ENCODE assay signal across 1 cellular context in genomic region chr3:72447059-72447946, GRCh38.
A peak's percentile ranks its signal among the peaks of the same experiment; 100 is the strongest.
TF ChIP-seq lines count a peak whose summit lies in the region.

No MANE protein-coding gene starts in this region.

TF ChIP-seq in GM12878, 131 proteins besides CTCF, POLR2A, EP300 and RAD21 (continued from another document):
- TF ChIP-seq SIX5 (IDR thresholded peaks at IDR 0.05; ENCODE audit: low read depth, low read length, severe bottlenecking) (no peak), SP1 (IDR thresholded peaks at IDR 0.05; ENCODE audit: low read depth, low read length) (no peak), TCF12 (IDR thresholded peaks at IDR 0.05; ENCODE audit: low read depth, low read length) (0 out of 2 replicates have a peak, but pooled peaks have one; percentile 6), STAT1 (conservative IDR thresholded peaks at IDR 0.05) (0 out of 2 replicates have a peak, but pooled peaks have one; percentile 61), STAT3 (IDR thresholded peaks at IDR 0.05; ENCODE audit: low read depth, low read length) (no peak), PBX3 (IDR thresholded peaks at IDR 0.05; ENCODE audit: insufficient replicate concordance, low read depth, low read length) (peak; percentile 27), ESRRA (IDR thresholded peaks at IDR 0.05; ENCODE audit: low read length) (no peak), NKRF (conservative IDR thresholded peaks at IDR 0.05) (0 out of 2 replicates have a peak, but pooled peaks have one; percentile 24), NR2C2 (IDR thresholded peaks at IDR 0.05; ENCODE audit: borderline replicate concordance, control insufficient read depth, insufficient read length, low read depth) (no peak), TARDBP (IDR thresholded peaks at IDR 0.05; ENCODE audit: borderline replicate concordance) (no peak), RB1 (IDR thresholded peaks at IDR 0.05; ENCODE audit: borderline replicate concordance) (peak; percentile 39; the same call in 1 of the 2 replicates), BACH1 (IDR thresholded peaks at IDR 0.05; ENCODE audit: borderline replicate concordance) (peak; percentile 74), POU2F2 (IDR thresholded peaks at IDR 0.05; ENCODE audit: borderline replicate concordance, low read depth, low read length) (no peak), SIN3A (IDR thresholded peaks at IDR 0.05; ENCODE audit: low read depth, low read length) (no peak), DPF2 (IDR thresholded peaks at IDR 0.05) (peak; percentile 53), PAX5 (IDR thresholded peaks at IDR 0.05; ENCODE audit: borderline replicate concordance, low read depth, low read length) (peak; percentile 89), EGR1 (IDR thresholded peaks at IDR 0.05; ENCODE audit: borderline replicate concordance in 1 of 2, low read depth in 2 of 2, low read length in 2 of 2) (peak in 1 of 2 experiments; percentile 42; a peak in 2 of 3 replicates), LARP7 (IDR thresholded peaks at IDR 0.05) (peak; percentile 89), MYC (IDR thresholded peaks at IDR 0.05; ENCODE audit: insufficient read depth, insufficient read length, insufficient replicate concordance, low read length, severe bottlenecking) (peak; percentile 54)
- TF ChIP-seq, protein P1, sequence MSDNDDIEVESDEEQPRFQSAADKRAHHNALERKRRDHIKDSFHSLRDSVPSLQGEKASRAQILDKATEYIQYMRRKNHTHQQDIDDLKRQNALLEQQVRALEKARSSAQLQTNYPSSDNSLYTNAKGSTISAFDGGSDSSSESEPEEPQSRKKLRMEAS (IDR thresholded peaks at IDR 0.05; ENCODE audit: low read depth, low read length), result peak; percentile 83
- TF ChIP-seq, protein P2, sequence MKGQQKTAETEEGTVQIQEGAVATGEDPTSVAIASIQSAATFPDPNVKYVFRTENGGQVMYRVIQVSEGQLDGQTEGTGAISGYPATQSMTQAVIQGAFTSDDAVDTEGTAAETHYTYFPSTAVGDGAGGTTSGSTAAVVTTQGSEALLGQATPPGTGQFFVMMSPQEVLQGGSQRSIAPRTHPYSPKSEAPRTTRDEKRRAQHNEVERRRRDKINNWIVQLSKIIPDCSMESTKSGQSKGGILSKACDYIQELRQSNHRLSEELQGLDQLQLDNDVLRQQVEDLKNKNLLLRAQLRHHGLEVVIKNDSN (IDR thresholded peaks at IDR 0.05; ENCODE audit: borderline replicate concordance, extremely low read length, insufficient read depth, low read depth, low read length), result peak; percentile 11
- TF ChIP-seq, protein P3, sequence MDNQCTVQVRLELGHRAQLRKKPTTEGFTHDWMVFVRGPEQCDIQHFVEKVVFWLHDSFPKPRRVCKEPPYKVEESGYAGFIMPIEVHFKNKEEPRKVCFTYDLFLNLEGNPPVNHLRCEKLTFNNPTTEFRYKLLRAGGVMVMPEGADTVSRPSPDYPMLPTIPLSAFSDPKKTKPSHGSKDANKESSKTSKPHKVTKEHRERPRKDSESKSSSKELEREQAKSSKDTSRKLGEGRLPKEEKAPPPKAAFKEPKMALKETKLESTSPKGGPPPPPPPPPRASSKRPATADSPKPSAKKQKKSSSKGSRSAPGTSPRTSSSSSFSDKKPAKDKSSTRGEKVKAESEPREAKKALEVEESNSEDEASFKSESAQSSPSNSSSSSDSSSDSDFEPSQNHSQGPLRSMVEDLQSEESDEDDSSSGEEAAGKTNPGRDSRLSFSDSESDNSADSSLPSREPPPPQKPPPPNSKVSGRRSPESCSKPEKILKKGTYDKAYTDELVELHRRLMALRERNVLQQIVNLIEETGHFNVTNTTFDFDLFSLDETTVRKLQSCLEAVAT (IDR thresholded peaks at IDR 0.05), result 0 out of 2 replicates have a peak, but pooled peaks have one; percentile 12
- TF ChIP-seq, protein P4, sequence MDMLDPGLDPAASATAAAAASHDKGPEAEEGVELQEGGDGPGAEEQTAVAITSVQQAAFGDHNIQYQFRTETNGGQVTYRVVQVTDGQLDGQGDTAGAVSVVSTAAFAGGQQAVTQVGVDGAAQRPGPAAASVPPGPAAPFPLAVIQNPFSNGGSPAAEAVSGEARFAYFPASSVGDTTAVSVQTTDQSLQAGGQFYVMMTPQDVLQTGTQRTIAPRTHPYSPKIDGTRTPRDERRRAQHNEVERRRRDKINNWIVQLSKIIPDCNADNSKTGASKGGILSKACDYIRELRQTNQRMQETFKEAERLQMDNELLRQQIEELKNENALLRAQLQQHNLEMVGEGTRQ (IDR thresholded peaks at IDR 0.05; ENCODE audit: borderline replicate concordance, low read depth, low read length), result no peak
- TF ChIP-seq, protein P5, sequence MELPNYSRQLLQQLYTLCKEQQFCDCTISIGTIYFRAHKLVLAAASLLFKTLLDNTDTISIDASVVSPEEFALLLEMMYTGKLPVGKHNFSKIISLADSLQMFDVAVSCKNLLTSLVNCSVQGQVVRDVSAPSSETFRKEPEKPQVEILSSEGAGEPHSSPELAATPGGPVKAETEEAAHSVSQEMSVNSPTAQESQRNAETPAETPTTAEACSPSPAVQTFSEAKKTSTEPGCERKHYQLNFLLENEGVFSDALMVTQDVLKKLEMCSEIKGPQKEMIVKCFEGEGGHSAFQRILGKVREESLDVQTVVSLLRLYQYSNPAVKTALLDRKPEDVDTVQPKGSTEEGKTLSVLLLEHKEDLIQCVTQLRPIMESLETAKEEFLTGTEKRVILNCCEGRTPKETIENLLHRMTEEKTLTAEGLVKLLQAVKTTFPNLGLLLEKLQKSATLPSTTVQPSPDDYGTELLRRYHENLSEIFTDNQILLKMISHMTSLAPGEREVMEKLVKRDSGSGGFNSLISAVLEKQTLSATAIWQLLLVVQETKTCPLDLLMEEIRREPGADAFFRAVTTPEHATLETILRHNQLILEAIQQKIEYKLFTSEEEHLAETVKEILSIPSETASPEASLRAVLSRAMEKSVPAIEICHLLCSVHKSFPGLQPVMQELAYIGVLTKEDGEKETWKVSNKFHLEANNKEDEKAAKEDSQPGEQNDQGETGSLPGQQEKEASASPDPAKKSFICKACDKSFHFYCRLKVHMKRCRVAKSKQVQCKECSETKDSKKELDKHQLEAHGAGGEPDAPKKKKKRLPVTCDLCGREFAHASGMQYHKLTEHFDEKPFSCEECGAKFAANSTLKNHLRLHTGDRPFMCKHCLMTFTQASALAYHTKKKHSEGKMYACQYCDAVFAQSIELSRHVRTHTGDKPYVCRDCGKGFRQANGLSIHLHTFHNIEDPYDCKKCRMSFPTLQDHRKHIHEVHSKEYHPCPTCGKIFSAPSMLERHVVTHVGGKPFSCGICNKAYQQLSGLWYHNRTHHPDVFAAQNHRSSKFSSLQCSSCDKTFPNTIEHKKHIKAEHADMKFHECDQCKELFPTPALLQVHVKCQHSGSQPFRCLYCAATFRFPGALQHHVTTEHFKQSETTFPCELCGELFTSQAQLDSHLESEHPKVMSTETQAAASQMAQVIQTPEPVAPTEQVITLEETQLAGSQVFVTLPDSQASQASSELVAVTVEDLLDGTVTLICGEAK (IDR thresholded peaks at IDR 0.05; ENCODE audit: borderline replicate concordance), result no peak
- TF ChIP-seq, protein P6, sequence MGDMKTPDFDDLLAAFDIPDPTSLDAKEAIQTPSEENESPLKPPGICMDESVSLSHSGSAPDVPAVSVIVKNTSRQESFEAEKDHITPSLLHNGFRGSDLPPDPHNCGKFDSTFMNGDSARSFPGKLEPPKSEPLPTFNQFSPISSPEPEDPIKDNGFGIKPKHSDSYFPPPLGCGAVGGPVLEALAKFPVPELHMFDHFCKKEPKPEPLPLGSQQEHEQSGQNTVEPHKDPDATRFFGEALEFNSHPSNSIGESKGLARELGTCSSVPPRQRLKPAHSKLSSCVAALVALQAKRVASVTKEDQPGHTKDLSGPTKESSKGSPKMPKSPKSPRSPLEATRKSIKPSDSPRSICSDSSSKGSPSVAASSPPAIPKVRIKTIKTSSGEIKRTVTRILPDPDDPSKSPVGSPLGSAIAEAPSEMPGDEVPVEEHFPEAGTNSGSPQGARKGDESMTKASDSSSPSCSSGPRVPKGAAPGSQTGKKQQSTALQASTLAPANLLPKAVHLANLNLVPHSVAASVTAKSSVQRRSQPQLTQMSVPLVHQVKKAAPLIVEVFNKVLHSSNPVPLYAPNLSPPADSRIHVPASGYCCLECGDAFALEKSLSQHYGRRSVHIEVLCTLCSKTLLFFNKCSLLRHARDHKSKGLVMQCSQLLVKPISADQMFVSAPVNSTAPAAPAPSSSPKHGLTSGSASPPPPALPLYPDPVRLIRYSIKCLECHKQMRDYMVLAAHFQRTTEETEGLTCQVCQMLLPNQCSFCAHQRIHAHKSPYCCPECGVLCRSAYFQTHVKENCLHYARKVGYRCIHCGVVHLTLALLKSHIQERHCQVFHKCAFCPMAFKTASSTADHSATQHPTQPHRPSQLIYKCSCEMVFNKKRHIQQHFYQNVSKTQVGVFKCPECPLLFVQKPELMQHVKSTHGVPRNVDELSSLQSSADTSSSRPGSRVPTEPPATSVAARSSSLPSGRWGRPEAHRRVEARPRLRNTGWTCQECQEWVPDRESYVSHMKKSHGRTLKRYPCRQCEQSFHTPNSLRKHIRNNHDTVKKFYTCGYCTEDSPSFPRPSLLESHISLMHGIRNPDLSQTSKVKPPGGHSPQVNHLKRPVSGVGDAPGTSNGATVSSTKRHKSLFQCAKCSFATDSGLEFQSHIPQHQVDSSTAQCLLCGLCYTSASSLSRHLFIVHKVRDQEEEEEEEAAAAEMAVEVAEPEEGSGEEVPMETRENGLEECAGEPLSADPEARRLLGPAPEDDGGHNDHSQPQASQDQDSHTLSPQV (IDR thresholded peaks at IDR 0.05), result 0 out of 2 replicates have a peak, but pooled peaks have one; percentile 36
- TF ChIP-seq, protein P7, sequence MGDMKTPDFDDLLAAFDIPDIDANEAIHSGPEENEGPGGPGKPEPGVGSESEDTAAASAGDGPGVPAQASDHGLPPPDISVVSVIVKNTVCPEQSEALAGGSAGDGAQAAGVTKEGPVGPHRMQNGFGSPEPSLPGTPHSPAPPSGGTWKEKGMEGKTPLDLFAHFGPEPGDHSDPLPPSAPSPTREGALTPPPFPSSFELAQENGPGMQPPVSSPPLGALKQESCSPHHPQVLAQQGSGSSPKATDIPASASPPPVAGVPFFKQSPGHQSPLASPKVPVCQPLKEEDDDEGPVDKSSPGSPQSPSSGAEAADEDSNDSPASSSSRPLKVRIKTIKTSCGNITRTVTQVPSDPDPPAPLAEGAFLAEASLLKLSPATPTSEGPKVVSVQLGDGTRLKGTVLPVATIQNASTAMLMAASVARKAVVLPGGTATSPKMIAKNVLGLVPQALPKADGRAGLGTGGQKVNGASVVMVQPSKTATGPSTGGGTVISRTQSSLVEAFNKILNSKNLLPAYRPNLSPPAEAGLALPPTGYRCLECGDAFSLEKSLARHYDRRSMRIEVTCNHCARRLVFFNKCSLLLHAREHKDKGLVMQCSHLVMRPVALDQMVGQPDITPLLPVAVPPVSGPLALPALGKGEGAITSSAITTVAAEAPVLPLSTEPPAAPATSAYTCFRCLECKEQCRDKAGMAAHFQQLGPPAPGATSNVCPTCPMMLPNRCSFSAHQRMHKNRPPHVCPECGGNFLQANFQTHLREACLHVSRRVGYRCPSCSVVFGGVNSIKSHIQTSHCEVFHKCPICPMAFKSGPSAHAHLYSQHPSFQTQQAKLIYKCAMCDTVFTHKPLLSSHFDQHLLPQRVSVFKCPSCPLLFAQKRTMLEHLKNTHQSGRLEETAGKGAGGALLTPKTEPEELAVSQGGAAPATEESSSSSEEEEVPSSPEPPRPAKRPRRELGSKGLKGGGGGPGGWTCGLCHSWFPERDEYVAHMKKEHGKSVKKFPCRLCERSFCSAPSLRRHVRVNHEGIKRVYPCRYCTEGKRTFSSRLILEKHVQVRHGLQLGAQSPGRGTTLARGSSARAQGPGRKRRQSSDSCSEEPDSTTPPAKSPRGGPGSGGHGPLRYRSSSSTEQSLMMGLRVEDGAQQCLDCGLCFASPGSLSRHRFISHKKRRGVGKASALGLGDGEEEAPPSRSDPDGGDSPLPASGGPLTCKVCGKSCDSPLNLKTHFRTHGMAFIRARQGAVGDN (IDR thresholded peaks at IDR 0.05), result peak; percentile 98
